ENCODE assay signal across 8 cellular contexts in genomic region chr2:236352761-236353593, GRCh38.
A peak's percentile ranks its signal among the peaks of the same experiment; 100 is the strongest.
DNase-seq lines count a peak whose midpoint lies in the region; ATAC-seq, FAIRE-seq and TF ChIP-seq lines count a peak whose summit lies in the region.

No MANE protein-coding gene starts in this region.

- H3K4me3 Mint-ChIP-seq in Calu3 (ENCODE audit: low read depth, unreplicated experiment): no peak overlapping the region

- H3K27ac ChIP-seq in neural cell (ENCODE audit: low read length): no peak overlapping the region

- TF ChIP-seq CTCF in Calu3 (IDR thresholded peaks at IDR 0.05; ENCODE audit: unreplicated experiment): peak; percentile 86
- TF ChIP-seq CTCF in neural cell (IDR thresholded peaks at IDR 0.05; ENCODE audit: poor library complexity, severe bottlenecking): peak; percentile 95

- H3K9me3 Mint-ChIP-seq in Calu3 (ENCODE audit: low read depth, unreplicated experiment): no peaks in the 10 kb centered on the region

- H4K20me1 ChIP-seq in neural cell (ENCODE audit: insufficient read depth): no peaks in the 10 kb centered on the region

- ATAC-seq in GM18868 (IDR thresholded peaks at IDR 0.05; ENCODE audit: unreplicated experiment): no peak

- no peaks in the 10 kb centered on the region for H3K36me3 Mint-ChIP-seq in Calu3 (ENCODE audit: insufficient read depth, unreplicated experiment)

- H3K27ac Mint-ChIP-seq in Calu3 (ENCODE audit: unreplicated experiment): no peak overlapping the region

- peak; percentile 85 for FAIRE-seq in endometrium (lab: Jason Lieb, UNC)

- no peak overlapping the region for H3K4me2 ChIP-seq in neural cell (ENCODE audit: low read length)

- BruUV-seq in Calu3 (replicated peaks; lab: Mats Ljungman, UMichigan): no TSS peak

- CTCF ChIA-PET in Calu3 (lab: Charles Lee): interaction anchor here (1.4 kb wide), 1 partner anchor 708 kb away, joined by 3 read pairs; no protein-coding TSS in a partner anchor
- CTCF ChIA-PET in HEK293T (lab: Yijun Ruan, JAX): no interaction called here

- H3K9me3 ChIP-seq in neural cell (ENCODE audit: low read length): no peaks in the 10 kb centered on the region

- DNase-seq in Calu3 (peak; percentile 41), HEK293T (ENCODE audit: extremely low spot score) (no peak), RPMI7951 (ENCODE audit: low read depth) (peak; percentile 24), Ammon's horn (ENCODE audit: low spot score) (no peak), mesenteric fat pad (ENCODE audit: low spot score) (no peak)

- H3K36me3 ChIP-seq in neural cell (ENCODE audit: insufficient read depth, low read length): no peaks in the 10 kb centered on the region

- peaks cover 35% of the 10 kb centered on the region for H3K27me3 Mint-ChIP-seq in Calu3 (ENCODE audit: unreplicated experiment)

- TF ChIP-seq RAD21 in neural cell (conservative IDR thresholded peaks at IDR 0.05): peak; percentile 96

- POLR2A ChIA-PET in HEK293T (lab: Yijun Ruan, JAX): no interaction called here

- no peak overlapping the region for H3K4me3 ChIP-seq in neural cell (ENCODE audit: low read length)

- H3K79me2 ChIP-seq in neural cell (replicated peaks; ENCODE audit: insufficient read depth, low read length): no peaks in the 10 kb centered on the region

- H2AFZ ChIP-seq in neural cell (ENCODE audit: low read depth, low read length): no peak overlapping the region

- no peaks in the 10 kb centered on the region for H3K27me3 ChIP-seq in neural cell (ENCODE audit: insufficient read depth, low read depth, low read length)

- H3K9ac ChIP-seq in neural cell (ENCODE audit: low read length): no peak overlapping the region

- intact Hi-C loops in Calu3 (cut with micrococcal nuclease; ENCODE audit: unreplicated experiment): loop anchor here (1.0 to 2.0 kb wide), 2 partner anchors 216 to 674 kb away; partner anchors contain the start of gene ACKR3

- no peak for TF ChIP-seq EP300 in neural cell (conservative IDR thresholded peaks at IDR 0.05; ENCODE audit: poor library complexity, severe bottlenecking)

- no peaks in the 10 kb centered on the region for H3F3A ChIP-seq in neural cell (ENCODE audit: insufficient read depth, low read length, poor library complexity, severe bottlenecking)

- no peaks in the 10 kb centered on the region for H3K9me2 ChIP-seq in neural cell (ENCODE audit: insufficient read depth, low read length)

- H3K4me1 Mint-ChIP-seq in Calu3 (ENCODE audit: low read depth, unreplicated experiment): no peaks in the 10 kb centered on the region

TF ChIP-seq in HEK293T, 16 proteins besides CTCF, POLR2A, EP300 and RAD21:
- TF ChIP-seq PKNOX1 (IDR thresholded peaks at IDR 0.05) (peak; percentile 56), ELF4 (IDR thresholded peaks at IDR 0.05) (no peak), CTBP1 (IDR thresholded peaks at IDR 0.05; ENCODE audit: borderline replicate concordance) (no peak), FOXM1 (IDR thresholded peaks at IDR 0.05; ENCODE audit: borderline replicate concordance) (no peak), NFRKB (IDR thresholded peaks at IDR 0.05) (no peak)

TF ChIP-seq in neural cell, 6 proteins besides CTCF, POLR2A, EP300 and RAD21:
- no peak for TF ChIP-seq EZH2 (IDR thresholded peaks at IDR 0.05; ENCODE audit: borderline replicate concordance, insufficient read depth, low read length, poor library complexity, severe bottlenecking)
- peak; percentile 98 for TF ChIP-seq SMC3 (conservative IDR thresholded peaks at IDR 0.05; ENCODE audit: poor library complexity)

Comparison
In these comparisons a context has a peak if more than half of its experiments do, and no peak if none do; other contexts are left out.
1. DNase-seq: peak in Calu3 (single experiment) and RPMI7951 (single experiment); none in HEK293T (single experiment), Ammon's horn (single experiment) and mesenteric fat pad (single experiment).